In the genomic region with DNA sequence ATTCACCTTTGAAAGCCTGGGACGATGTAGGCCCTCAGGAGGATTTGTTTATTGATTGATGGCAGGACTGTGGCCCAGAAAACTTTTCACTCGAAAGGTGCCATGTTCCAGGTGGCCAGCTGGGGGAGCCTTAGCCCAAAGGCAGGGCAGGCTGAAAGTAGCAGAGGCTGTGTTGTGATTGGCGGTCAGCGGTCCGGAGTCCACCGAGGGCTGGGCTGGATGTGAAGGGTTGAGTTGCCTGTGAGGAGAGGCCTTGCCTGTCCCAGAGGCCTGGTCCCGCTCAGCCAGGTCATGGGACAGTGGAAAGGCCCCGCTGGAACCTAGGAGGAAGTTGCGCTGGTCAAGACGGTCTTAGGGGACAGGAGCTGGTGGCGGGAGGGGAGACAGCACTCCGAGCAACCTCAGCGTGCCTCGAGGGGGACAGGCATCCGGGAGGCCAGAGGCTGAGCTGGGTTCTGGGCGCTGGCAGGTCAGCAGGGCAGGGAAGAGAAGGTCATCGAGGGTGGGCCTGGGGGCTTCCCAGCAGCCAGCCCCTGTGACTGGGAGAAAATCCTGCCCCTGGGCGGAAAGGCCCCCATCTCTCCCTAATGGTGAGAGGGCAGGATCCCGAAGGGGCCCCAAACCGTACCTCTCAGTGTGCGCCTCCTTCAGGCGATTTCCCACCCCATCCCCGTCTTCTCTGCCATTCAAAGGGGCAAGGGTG, we compare ENCODE assay signal across 8 cellular contexts.
A peak's percentile ranks its signal among the peaks of the same experiment; 100 is the strongest.
DNase-seq lines count a peak whose midpoint lies in the region; ATAC-seq and TF ChIP-seq lines count a peak whose summit lies in the region.

No MANE protein-coding gene starts in this region.

- intact Hi-C loops in tibial artery (cut with DNase I; ENCODE audit: low total_unique reads), result no loop called here

- H3K4me1 ChIP-seq in tibial artery, result no peaks in the 10 kb centered on the region

- no peaks in the 10 kb centered on the region for H3K27me3 ChIP-seq in tibial artery

- TF ChIP-seq CTCF in tibial artery (IDR thresholded peaks at IDR 0.05), result no peak

- H3K36me3 ChIP-seq in tibial artery, result no peaks in the 10 kb centered on the region

- H3K4me3 ChIP-seq in tibial artery, result no peak overlapping the region

- peak; percentile 75 for ATAC-seq in HG02588 (IDR thresholded peaks at IDR 0.05; ENCODE audit: unreplicated experiment)

- no peaks in the 10 kb centered on the region for H3K9me3 ChIP-seq in tibial artery

- DNase-seq in activated gamma-delta T cell treated with Interleukin-2 at 50 U/mL for 16 hours (peak; percentile 27), activated gamma-delta T cell (lab: John Stamatoyannopoulos, UW) (no peak), NCI-H748 treated with DMSO at 0.1 percent for 48 hours (lab: John Stamatoyannopoulos, UW) (peak; percentile 10), activated T-cell treated with anti-CD3 and anti-CD28 coated beads for 24 hours (ENCODE audit: low read depth) (peak; percentile 28), germinal center (ENCODE audit: low spot score) (peak; percentile 71), tibial artery (no peak)
- peak; percentile 7 to 31 (median 15) for DNase-seq in stimulated activated CD4-positive, alpha-beta T cell treated with anti-CD3 and anti-CD28 coated beads, Interleukin-1b, Interleukin-23, amount 100 ng/mL, for 24 hours (ENCODE audit: low read depth in 4 of 4, low spot score in 1 of 4)

- no peak overlapping the region for H3K27ac ChIP-seq in tibial artery

Comparison
In these comparisons a context has a peak if more than half of its experiments do, and no peak if none do; other contexts are left out.
1. DNase-seq: peak in activated gamma-delta T cell treated with Interleukin-2 at 50 U/mL for 16 hours (single experiment), NCI-H748 treated with DMSO at 0.1 percent for 48 hours (single experiment), activated T-cell treated with anti-CD3 and anti-CD28 coated beads for 24 hours (single experiment), germinal center (single experiment) and stimulated activated CD4-positive, alpha-beta T cell treated with anti-CD3 and anti-CD28 coated beads, Interleukin-1b, Interleukin-23, amount 100 ng/mL, for 24 hours (4 of 4); none in activated gamma-delta T cell (single experiment) and tibial artery (0 of 2).